Comparison of ENCODE assay signal across 9 cellular contexts in the genomic region with DNA sequence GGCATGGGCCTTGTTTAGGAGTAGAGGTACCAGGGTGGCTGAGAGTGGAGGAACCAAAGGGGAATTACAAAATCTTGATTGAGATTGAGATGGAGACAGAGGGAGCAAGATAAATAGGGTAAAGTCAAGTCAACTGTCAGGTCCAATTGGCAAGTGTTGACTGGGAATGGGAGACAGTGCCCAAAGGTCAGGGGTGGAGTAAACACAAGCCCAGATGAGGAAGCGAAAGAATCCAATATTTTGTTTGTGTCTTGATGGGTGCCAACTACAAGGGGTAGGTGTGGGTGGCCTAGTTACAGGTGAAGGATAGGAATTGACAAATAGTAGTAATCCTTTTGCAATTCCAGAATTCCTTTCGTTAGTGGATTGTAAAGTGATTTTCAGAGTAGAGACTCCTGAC.
"Had no signal": no experiment of that assay in that cellular context is flagged by ENCODE, and none has a peak within 500 bp of the region (broad histone marks: within the 10 kb centered on the region; RNA-seq: fewer than 3 reads in every experiment).

No MANE protein-coding gene starts in this region.

- H3K4me3 ChIP-seq: GM23248, HAP-1, K562 had no signal

- H3K9me3 ChIP-seq: HAP-1 had no signal

- H3K4me1 ChIP-seq: HAP-1 had no signal

- DNase-seq: GM23248, GOT3, H7, HFFc6, IMR-90 had no signal

- H3K9ac ChIP-seq: GM23248 had no signal

- H3K36me3 ChIP-seq: HAP-1 had no signal

- ATAC-seq: HCT116, K562 had no signal

- H3K27ac ChIP-seq: GM23248, HL-60 had no signal
